8 cellular contexts compared by ENCODE assay signal in the genomic region with DNA sequence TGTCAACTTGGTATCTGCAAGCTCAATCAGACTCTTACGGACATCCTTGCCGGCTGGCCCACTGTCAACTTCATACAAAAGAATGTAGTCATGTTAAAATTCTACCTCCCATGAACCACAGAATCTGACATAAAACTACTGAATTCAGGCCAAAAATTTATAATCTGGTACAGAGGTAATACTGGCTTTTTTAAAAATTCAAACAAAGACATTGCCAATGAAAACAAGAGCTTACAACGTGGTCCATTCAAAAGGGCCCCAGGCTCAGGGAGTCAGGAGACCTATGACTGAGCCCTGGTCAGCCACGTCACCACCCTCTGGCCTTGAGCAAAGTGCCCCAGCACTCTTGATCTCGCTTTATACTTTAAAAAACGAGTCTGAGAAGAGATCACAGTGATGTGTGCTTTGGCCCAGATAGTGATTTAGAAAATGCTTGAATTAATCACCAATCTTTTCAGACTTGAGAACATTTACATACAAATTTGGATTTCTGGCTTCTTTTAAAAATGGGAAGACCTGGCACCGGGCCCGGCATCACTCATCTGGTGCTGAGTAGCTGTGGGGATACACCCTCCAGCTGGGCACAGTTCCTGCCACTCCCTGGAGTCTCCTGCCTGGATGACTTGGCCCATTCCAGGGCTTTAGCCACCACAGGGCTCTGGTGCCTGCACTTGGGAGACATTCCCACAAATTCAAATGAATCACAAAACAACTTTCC.
A peak's percentile ranks its signal among the peaks of the same experiment; 100 is the strongest.
DNase-seq lines count a peak whose midpoint lies in the region; ATAC-seq and TF ChIP-seq lines count a peak whose summit lies in the region.

No MANE protein-coding gene starts in this region.

- no peaks in the 10 kb centered on the region for H3K9me2 ChIP-seq in OCI-LY7 (ENCODE audit: insufficient read depth, low read length)

- 21 to 35% (median 29%) methylated on average over 8 of the region's 8 CpGs for WGBS in heart left ventricle, 4 donors

- peaks cover 25% of the 10 kb centered on the region; the same call in 1 of the 2 replicates for H3K79me2 ChIP-seq in OCI-LY7 (ENCODE audit: insufficient read depth, low read depth, low read length)

- H3K27me3 Mint-ChIP-seq in activated T-helper 2 cell treated with anti-CD3 and anti-CD28 coated beads, Interferon-gamma antibody, Interleukin-2, Interleukin-4, amounts not matched to agents 10 μg/mL and 5 μg/mL and 100 μg/mL, durations not matched to agents 14 hours and 24 hours and 36 hours (ENCODE audit: low read depth) = no peaks in the 10 kb centered on the region

- peaks cover 2 to 99% (median 56%) of the 10 kb centered on the region in 12 donors for H3K4me1 ChIP-seq in heart left ventricle
- peaks cover 35% of the 10 kb centered on the region for H3K4me1 ChIP-seq in OCI-LY7 (ENCODE audit: insufficient read depth, low read length, poor library complexity, severe bottlenecking)

- TF ChIP-seq POLR2A in heart left ventricle (IDR thresholded peaks at IDR 0.05) = no peak

- peak overlapping the region in 10 of 12 donors; percentile 4 to 85 (median 24) for H3K27ac ChIP-seq in heart left ventricle
- H3K27ac ChIP-seq in skin epidermis = peak overlapping the region in 15 of 21 experiments; percentile 0 to 85 (median 45)
- H3K27ac ChIP-seq in OCI-LY7 (ENCODE audit: low read depth, low read length, poor library complexity, severe bottlenecking) = no peak overlapping the region

- CTCF ChIA-PET in OCI-LY7 (lab: Charles Lee; ENCODE audit: unreplicated experiment) = no interaction called here

- POLR2A ChIA-PET in OCI-LY7 (lab: Charles Lee) = interaction anchor here (0.7 to 1.8 kb wide), 5 partner anchors 8 to 131 kb away, joined by 3 to 6 read pairs (median 4); no protein-coding TSS in a partner anchor

- H3K36me3 ChIP-seq in heart left ventricle (no peaks in the 10 kb centered on the region), OCI-LY7 (ENCODE audit: insufficient read depth, low read length) (no peaks in the 10 kb centered on the region)

- intact Hi-C loops in activated T-helper 2 cell treated with anti-CD3 and anti-CD28 coated beads, Interferon-gamma antibody, Interleukin-2, Interleukin-4, amounts not matched to agents 10 μg/mL and 5 μg/mL and 100 μg/mL, durations not matched to agents 14 hours and 24 hours and 36 hours (cut with micrococcal nuclease) = no loop called here
- intact Hi-C loops in heart left ventricle (cut with DNase I) (loop anchor here in 5 of 10 donors (5.0 to 10.0 kb wide), 2 partner anchors 92 to 95 kb away; a partner anchor contains a TSS), OCI-LY7 (cut with micrococcal nuclease; ENCODE audit: unreplicated experiment) (no loop called here)

- no peaks in the 10 kb centered on the region for H4K20me1 ChIP-seq in OCI-LY7 (ENCODE audit: insufficient read depth, low read length)

- H3K4me1 Mint-ChIP-seq in activated T-helper 2 cell treated with anti-CD3 and anti-CD28 coated beads, Interferon-gamma antibody, Interleukin-2, Interleukin-4, amounts not matched to agents 10 μg/mL and 5 μg/mL and 100 μg/mL, durations not matched to agents 14 hours and 24 hours and 36 hours (ENCODE audit: low read depth) = peaks cover 77% of the 10 kb centered on the region

- H3K4me3 ChIP-seq in heart left ventricle (no peak overlapping the region), skin epidermis (no peak overlapping the region), OCI-LY7 (ENCODE audit: low read depth, low read length, poor library complexity, severe bottlenecking) (no peak overlapping the region)

- peak; percentile 57 to 86 (median 75) for ATAC-seq in heart left ventricle

- no peak overlapping the region for H3K4me2 ChIP-seq in OCI-LY7 (ENCODE audit: low read length)

- no peaks in the 10 kb centered on the region for H3K9me3 Mint-ChIP-seq in activated T-helper 2 cell treated with anti-CD3 and anti-CD28 coated beads, Interferon-gamma antibody, Interleukin-2, Interleukin-4, amounts not matched to agents 10 μg/mL and 5 μg/mL and 100 μg/mL, durations not matched to agents 14 hours and 24 hours and 36 hours

- H3K27me3 ChIP-seq in heart left ventricle = no peaks in the 10 kb centered on the region

- no peak overlapping the region for H3K4me3 Mint-ChIP-seq in activated T-helper 2 cell treated with anti-CD3 and anti-CD28 coated beads, Interferon-gamma antibody, Interleukin-2, Interleukin-4, amounts not matched to agents 10 μg/mL and 5 μg/mL and 100 μg/mL, durations not matched to agents 14 hours and 24 hours and 36 hours (ENCODE audit: low read depth)

- BruUV-seq in OCI-LY7 (replicated peaks; lab: Mats Ljungman, UMichigan) = no TSS peak

- peak; percentile 27 to 47 for DNase-seq in activated CD4-positive, alpha-beta T cell treated with anti-CD3 and anti-CD28 coated beads, Interleukin-2, amount 50 U/mL, for 48 hours
- no peak for DNase-seq in activated CD4-positive, alpha-beta T cell treated with anti-CD3 and anti-CD28 coated beads, Interleukin-2, amount 50 U/mL, for 4 hours
- no peak for DNase-seq in activated T-helper 2 cell treated with anti-CD3 and anti-CD28 coated beads, Interferon-gamma antibody, Interleukin-2, Interleukin-4, amounts not matched to agents 10 μg/mL and 5 μg/mL and 100 μg/mL, durations not matched to agents 14 hours and 24 hours and 36 hours (ENCODE audit: low spot score)
- DNase-seq in heart left ventricle (peak; percentile 57 to 88 (median 81)), D341Med (ENCODE audit: low spot score) (no peak), OCI-LY7 (ENCODE audit: low spot score) (no peak), DMS53 treated with DMSO at 0.1 percent for 48 hours (lab: John Stamatoyannopoulos, UW; ENCODE audit: unreplicated experiment) (no peak)

- H3K27ac Mint-ChIP-seq in activated T-helper 2 cell treated with anti-CD3 and anti-CD28 coated beads, Interferon-gamma antibody, Interleukin-2, Interleukin-4, amounts not matched to agents 10 μg/mL and 5 μg/mL and 100 μg/mL, durations not matched to agents 14 hours and 24 hours and 36 hours = peak overlapping the region; percentile 62

- H2AFZ ChIP-seq in OCI-LY7 (ENCODE audit: low read length) = no peak overlapping the region

- TF ChIP-seq CTCF in heart left ventricle (IDR thresholded peaks at IDR 0.05) (no peak), OCI-LY7 (conservative IDR thresholded peaks at IDR 0.05; ENCODE audit: low read length) (no peak)

- H3K36me3 Mint-ChIP-seq in activated T-helper 2 cell treated with anti-CD3 and anti-CD28 coated beads, Interferon-gamma antibody, Interleukin-2, Interleukin-4, amounts not matched to agents 10 μg/mL and 5 μg/mL and 100 μg/mL, durations not matched to agents 14 hours and 24 hours and 36 hours (ENCODE audit: low read depth) = peaks cover 17% of the 10 kb centered on the region

- H3K9me3 ChIP-seq in heart left ventricle (no peaks in the 10 kb centered on the region), OCI-LY7 (ENCODE audit: low read length) (no peaks in the 10 kb centered on the region)

Comparison
In these comparisons a context has a peak if more than half of its experiments do, and no peak if none do; other contexts are left out.
1. DNase-seq: peak in activated CD4-positive, alpha-beta T cell treated with anti-CD3 and anti-CD28 coated beads, Interleukin-2, amount 50 U/mL, for 48 hours (2 of 2) and heart left ventricle (5 of 5); none in activated CD4-positive, alpha-beta T cell treated with anti-CD3 and anti-CD28 coated beads, Interleukin-2, amount 50 U/mL, for 4 hours (0 of 2), activated T-helper 2 cell treated with anti-CD3 and anti-CD28 coated beads, Interferon-gamma antibody, Interleukin-2, Interleukin-4, amounts not matched to agents 10 μg/mL and 5 μg/mL and 100 μg/mL, durations not matched to agents 14 hours and 24 hours and 36 hours (single experiment), D341Med (single experiment), OCI-LY7 (single experiment) and DMS53 treated with DMSO at 0.1 percent for 48 hours (single experiment).